21 cellular contexts compared by ENCODE assay signal in genomic region chr9:113241161-113241560, GRCh38.
"Had no signal": no experiment of that assay in that cellular context is flagged by ENCODE, and none has a peak within 500 bp of the region (broad histone marks: within the 10 kb centered on the region; RNA-seq: fewer than 3 reads in every experiment).

No MANE protein-coding gene starts in this region.

- H3K4me3 Mint-ChIP-seq: dendritic cell treated with granulocyte-macrophage colony-stimulating factor and Interleukin-4, amounts not matched to agents 40 ng/mL and 50 ng/mL, for 4 days; effector memory CD8-positive, alpha-beta T cell; endodermal cell; naive thymus-derived CD4-positive, alpha-beta T cell had no signal

- DNase-seq: colonic mucosa; cortex of kidney; effector CD8-positive, alpha-beta T cell; effector memory CD8-positive, alpha-beta T cell; endodermal cell; esophagus squamous epithelium; foreskin fibroblast; foreskin melanocyte; gastrocnemius medialis; glutamatergic neuron; head of caudate nucleus; heart right ventricle; hippocampal formation; left cardiac atrium; left lung; left ventricle myocardium superior; lower lobe of right lung; mesenchymal stem cell; midbrain; naive thymus-derived CD4-positive, alpha-beta T cell had no signal

- H3K27me3 Mint-ChIP-seq: dendritic cell treated with granulocyte-macrophage colony-stimulating factor and Interleukin-4, amounts not matched to agents 40 ng/mL and 50 ng/mL, for 4 days; effector memory CD8-positive, alpha-beta T cell; naive thymus-derived CD4-positive, alpha-beta T cell had no signal

- ATAC-seq: effector memory CD8-positive, alpha-beta T cell; gastrocnemius medialis; heart right ventricle; left cardiac atrium; left lung; left ventricle myocardium superior; lower lobe of right lung; naive thymus-derived CD4-positive, alpha-beta T cell had no signal

- H3K27ac Mint-ChIP-seq: dendritic cell treated with granulocyte-macrophage colony-stimulating factor and Interleukin-4, amounts not matched to agents 40 ng/mL and 50 ng/mL, for 4 days; effector memory CD8-positive, alpha-beta T cell; endodermal cell; naive thymus-derived CD4-positive, alpha-beta T cell had no signal

- H3K4me1 Mint-ChIP-seq: endodermal cell had no signal

- H3K9me3 Mint-ChIP-seq: dendritic cell treated with granulocyte-macrophage colony-stimulating factor and Interleukin-4, amounts not matched to agents 40 ng/mL and 50 ng/mL, for 4 days; effector memory CD8-positive, alpha-beta T cell; endodermal cell; naive thymus-derived CD4-positive, alpha-beta T cell had no signal
